15 cellular contexts compared by ENCODE assay signal in genomic region chr2:220460257-220460985, GRCh38.
DNase-seq lines count a peak whose midpoint lies in the region; ATAC-seq lines count a peak whose summit lies in the region.
"Had no signal": no experiment of that assay in that cellular context is flagged by ENCODE, and none has a peak within 500 bp of the region (broad histone marks: within the 10 kb centered on the region; RNA-seq: fewer than 3 reads in every experiment).

No MANE protein-coding gene starts in this region.

- intact Hi-C loops in left ventricle myocardium superior (cut with micrococcal nuclease) (no loop called here), cardiac septum (cut with DNase I) (loop anchor here (10.0 kb wide), 1 partner anchor 146 kb away; no protein-coding TSS in a partner anchor)

- DNase-seq in left ventricle myocardium superior = no peak
- DNase-seq in cardiac septum (ENCODE audit: low spot score) = no peak
- DNase-seq in RPMI7951 (ENCODE audit: low read depth) = peak; percentile 17
- peak; percentile 4 for DNase-seq in fibroblast of the conjunctiva (ENCODE audit: low read depth)
- no peak for DNase-seq in OCI-M2 (lab: John Stamatoyannopoulos, UW; ENCODE audit: unreplicated experiment)
- no peak for DNase-seq in NCI-H345 treated with DMSO at 0.1 percent for 48 hours (lab: John Stamatoyannopoulos, UW; ENCODE audit: unreplicated experiment)
- DNase-seq in stimulated activated CD4-positive, alpha-beta T cell treated with anti-CD3 and anti-CD28 coated beads, Interleukin-12 subunit alpha, Interleukin-12 subunit beta, amount 100 ng/mL, for 4 hours = no peak
- DNase-seq: dorsolateral prefrontal cortex, lower lobe of right lung, MM.1S, NCI-H345, nucleus accumbens, SHP77, upper lobe of right lung had no signal

- ATAC-seq in left ventricle myocardium superior (peak; percentile 51), HG02981 (IDR thresholded peaks at IDR 0.05; ENCODE audit: unreplicated experiment) (no peak)
- ATAC-seq: lower lobe of right lung, upper lobe of right lung had no signal

Comparison
In these comparisons a context has a peak if more than half of its experiments do, and no peak if none do; other contexts are left out.
1. DNase-seq: peak in RPMI7951 (single experiment) and fibroblast of the conjunctiva (single experiment); none in left ventricle myocardium superior (single experiment), cardiac septum (single experiment), OCI-M2 (single experiment), NCI-H345 treated with DMSO at 0.1 percent for 48 hours (single experiment) and stimulated activated CD4-positive, alpha-beta T cell treated with anti-CD3 and anti-CD28 coated beads, Interleukin-12 subunit alpha, Interleukin-12 subunit beta, amount 100 ng/mL, for 4 hours (single experiment).